8 cellular contexts compared by ENCODE assay signal in genomic region chrX:153724252-153725038, GRCh38. TPM values are rescaled to one million over a fixed set of nuclear protein-coding genes. Genes with fewer than 3 reads are reported as not detected.
DNase-seq lines count a peak whose midpoint lies in the region; ATAC-seq lines count a peak whose summit lies in the region.

Gene ABCD1, plus strand, starts transcription at chrX:153724856. Its CDS starts 411 bp downstream, at chrX:153725267.
Gene BCAP31, minus strand, starts transcription at chrX:153724387. Its CDS starts 1,143 bp downstream, at chrX:153723244.

- DNase-seq in AG08395 (ENCODE audit: low spot score) (peak; percentile 92), NCI-H460 (ENCODE audit: extremely low read depth, low read depth) (peak; percentile 90), cerebellum (ENCODE audit: low spot score) (peak; percentile 92), kidney glomerular epithelial cell (lab: John Stamatoyannopoulos, UW) (peak; percentile 78)
- DNase-seq in activated CD4-positive, CD25-positive, alpha-beta regulatory T cell treated with anti-CD3 and anti-CD28 coated beads, Interleukin-2, amount 50 U/mL, for 72 hours, result peak; percentile 88
- DNase-seq in stimulated activated CD4-positive, alpha-beta T cell treated with anti-CD3 and anti-CD28 coated beads, Interleukin-15, amount 100 ng/mL, for 24 hours, result peak; percentile 89

- ATAC-seq in GM18909 (IDR thresholded peaks at IDR 0.05; ENCODE audit: poor library complexity, unreplicated experiment) (peak; percentile 53), HG03159 (IDR thresholded peaks at IDR 0.05; ENCODE audit: unreplicated experiment) (peak; percentile 42)

RNA-seq across cellular contexts. Expression of gene ABCD1, which starts in this region (rescaled TPM):
- total RNA-seq in NCI-H460 (2014; rRNA removed; shearing (Covaris generic)), result 9.2 and 11.2 TPM in 2 replicates
- polyA plus RNA-seq in NCI-H460 (2014; cell fraction: nucleus; rRNA removed), result 13.3 and 23.6 TPM in 2 replicates
- total RNA-seq in cerebellum, result 3.8 TPM

RNA-seq across cellular contexts. Expression of gene BCAP31, which starts in this region (rescaled TPM):
- 219 and 225 TPM in 2 replicates for total RNA-seq in NCI-H460 (2014; rRNA removed; shearing (Covaris generic))
- 333 and 438 TPM in 2 replicates for polyA plus RNA-seq in NCI-H460 (2014; cell fraction: nucleus; rRNA removed)
- 40.0 TPM for total RNA-seq in cerebellum

Comparison
In these comparisons a context has a peak if more than half of its experiments do, and no peak if none do; other contexts are left out.
1. Peak in every context shown above with its lines: DNase-seq and ATAC-seq.